1 cellular context compared by ENCODE assay signal in genomic region chr3:156483002-156483401, GRCh38.
TF ChIP-seq lines count a peak whose summit lies in the region.

No MANE protein-coding gene starts in this region.

TF ChIP-seq in K562, 482 proteins besides CTCF, POLR2A, EP300 and RAD21 (continued from another document):
- TF ChIP-seq KDM1A (IDR thresholded peaks at IDR 0.05) (peak in 1 of 2 experiments; percentile 54; a peak in 1 of 4 replicates), TCF7L2 (IDR thresholded peaks at IDR 0.05; ENCODE audit: low read depth, low read length) (no peak)
